34 cellular contexts compared by ENCODE assay signal in genomic region chr17:53979991-53980390, GRCh38.
"Had no signal": no experiment of that assay in that cellular context is flagged by ENCODE, and none has a peak within 500 bp of the region (broad histone marks: within the 10 kb centered on the region; RNA-seq: fewer than 3 reads in every experiment).

No MANE protein-coding gene starts in this region.

- H2AFZ ChIP-seq: PC-9 had no signal

- DNase-seq: activated B cell treated with CpG ODN at 0.5 μM for 24 hours; activated CD4-positive, alpha-beta memory T cell treated with anti-CD3 and anti-CD28 coated beads, Interleukin-2, amount 10 ng/mL, durations not matched to agents 7 days and 5 days; activated CD4-positive, alpha-beta T cell treated with anti-CD3 and anti-CD28 coated beads for 48 hours; activated CD4-positive, CD25-positive, alpha-beta regulatory T cell treated with anti-CD3 and anti-CD28 coated beads, Interleukin-2, amount 50 U/mL, for 72 hours; activated CD8-positive, alpha-beta memory T cell treated with anti-CD3 and anti-CD28 coated beads for 24 hours; activated CD8-positive, alpha-beta memory T cell treated with anti-CD3 and anti-CD28 coated beads, Interleukin-2, amount 10 ng/mL, durations not matched to agents 7 days and 5 days; activated CD8-positive, alpha-beta memory T cell treated with anti-CD3 and anti-CD28 coated beads, Interleukin-2, amount 50 U/mL, for 48 hours; activated effector memory CD4-positive, alpha-beta T cell treated with anti-CD3 and anti-CD28 coated beads, Interleukin-2, amount 50 U/mL, for 16 hours; activated naive CD4-positive, alpha-beta T cell; activated naive CD8-positive, alpha-beta T cell treated with anti-CD3 and anti-CD28 coated beads, Interleukin-2, amount 10 ng/mL, durations not matched to agents 7 days and 5 days; activated T-cell treated with anti-CD3 and anti-CD28 coated beads, Interleukin-2, amount 50 U/mL, for 1 hour; activated T-cell treated with anti-CD3 and anti-CD28 coated beads, Interleukin-2, amount 50 U/mL, for 72 hours; body of pancreas; MM.1S; MV-4-11; NCI-H1092; NCI-H1436 treated with DMSO at 0.1 percent for 48 hours; NCI-H1694 treated with DMSO at 0.1 percent for 48 hours; NCI-H2029; NCI-H510A; NCI-H526; NCI-H748 treated with DMSO at 0.1 percent for 48 hours; PC-9; SIG-M5; SW 1271; T-helper 1 cell; T-helper 2 cell; T-helper 9 cell had no signal

- H3K9ac ChIP-seq: KMS-11 had no signal

- H3K4me1 Mint-ChIP-seq: activated B cell treated with CpG ODN at 0.5 μM for 24 hours; activated CD4-positive, alpha-beta memory T cell treated with anti-CD3 and anti-CD28 coated beads, Interleukin-2, amount 10 ng/mL, durations not matched to agents 7 days and 5 days; activated CD8-positive, alpha-beta memory T cell treated with anti-CD3 and anti-CD28 coated beads, Interleukin-2, amount 10 ng/mL, durations not matched to agents 7 days and 5 days; activated naive CD4-positive, alpha-beta T cell treated with anti-CD3 and anti-CD28 coated beads, Interleukin-2, amount 50 U/mL, for 24 hours; activated naive CD8-positive, alpha-beta T cell treated with anti-CD3 and anti-CD28 coated beads, Interleukin-2, amount 10 ng/mL, durations not matched to agents 7 days and 5 days; activated T-helper 17 cell treated with anti-CD3 and anti-CD28 coated beads, Interleukin-2, amount 50 U/mL, for 72 hours had no signal

- H3K9me3 ChIP-seq: body of pancreas had no signal

- H3K4me1 ChIP-seq: body of pancreas, breast epithelium had no signal

- H3K27ac ChIP-seq: body of pancreas, breast epithelium, KMS-11, PC-9, RWPE1, VCaP had no signal

- H3K27ac Mint-ChIP-seq: activated B cell treated with CpG ODN at 0.5 μM for 24 hours; activated CD4-positive, alpha-beta memory T cell treated with anti-CD3 and anti-CD28 coated beads, Interleukin-2, amount 10 ng/mL, durations not matched to agents 7 days and 5 days; activated CD8-positive, alpha-beta memory T cell treated with anti-CD3 and anti-CD28 coated beads, Interleukin-2, amount 10 ng/mL, durations not matched to agents 7 days and 5 days; activated naive CD4-positive, alpha-beta T cell treated with anti-CD3 and anti-CD28 coated beads, Interleukin-2, amount 50 U/mL, for 24 hours; activated naive CD8-positive, alpha-beta T cell treated with anti-CD3 and anti-CD28 coated beads, Interleukin-2, amount 10 ng/mL, durations not matched to agents 7 days and 5 days; activated T-cell treated with anti-CD3 and anti-CD28 coated beads, Interleukin-2, amount 50 U/mL, for 72 hours; activated T-helper 17 cell treated with anti-CD3 and anti-CD28 coated beads, Interleukin-2, amount 50 U/mL, for 72 hours had no signal

- H3K36me3 Mint-ChIP-seq: activated CD8-positive, alpha-beta memory T cell treated with anti-CD3 and anti-CD28 coated beads, Interleukin-2, amount 10 ng/mL, durations not matched to agents 7 days and 5 days; activated naive CD4-positive, alpha-beta T cell treated with anti-CD3 and anti-CD28 coated beads, Interleukin-2, amount 50 U/mL, for 24 hours; activated naive CD8-positive, alpha-beta T cell treated with anti-CD3 and anti-CD28 coated beads, Interleukin-2, amount 10 ng/mL, durations not matched to agents 7 days and 5 days had no signal

- H3K36me3 ChIP-seq: breast epithelium had no signal

- H3K4me2 ChIP-seq: KMS-11, PC-9 had no signal

- H3K4me3 ChIP-seq: body of pancreas, breast epithelium, PC-9 had no signal

- H3K27me3 Mint-ChIP-seq: activated B cell treated with CpG ODN at 0.5 μM for 24 hours; activated CD4-positive, alpha-beta memory T cell treated with anti-CD3 and anti-CD28 coated beads, Interleukin-2, amount 10 ng/mL, durations not matched to agents 7 days and 5 days; activated CD8-positive, alpha-beta memory T cell treated with anti-CD3 and anti-CD28 coated beads, Interleukin-2, amount 10 ng/mL, durations not matched to agents 7 days and 5 days; activated naive CD8-positive, alpha-beta T cell treated with anti-CD3 and anti-CD28 coated beads, Interleukin-2, amount 10 ng/mL, durations not matched to agents 7 days and 5 days; activated T-helper 17 cell treated with anti-CD3 and anti-CD28 coated beads, Interleukin-2, amount 50 U/mL, for 72 hours had no signal

- H3K27me3 ChIP-seq: body of pancreas, breast epithelium had no signal

- H3K4me3 Mint-ChIP-seq: activated B cell treated with CpG ODN at 0.5 μM for 24 hours; activated CD4-positive, alpha-beta memory T cell treated with anti-CD3 and anti-CD28 coated beads, Interleukin-2, amount 10 ng/mL, durations not matched to agents 7 days and 5 days; activated CD8-positive, alpha-beta memory T cell treated with anti-CD3 and anti-CD28 coated beads, Interleukin-2, amount 10 ng/mL, durations not matched to agents 7 days and 5 days; activated naive CD4-positive, alpha-beta T cell treated with anti-CD3 and anti-CD28 coated beads, Interleukin-2, amount 50 U/mL, for 24 hours; activated naive CD8-positive, alpha-beta T cell treated with anti-CD3 and anti-CD28 coated beads, Interleukin-2, amount 10 ng/mL, durations not matched to agents 7 days and 5 days; activated T-cell treated with anti-CD3 and anti-CD28 coated beads, Interleukin-2, amount 50 U/mL, for 72 hours; activated T-helper 17 cell treated with anti-CD3 and anti-CD28 coated beads, Interleukin-2, amount 50 U/mL, for 72 hours had no signal
